ENCODE assay signal across 17 cellular contexts in genomic region chr12:124190301-124191023, GRCh38.
A peak's percentile ranks its signal among the peaks of the same experiment; 100 is the strongest.
DNase-seq lines count a peak whose midpoint lies in the region; ATAC-seq and TF ChIP-seq lines count a peak whose summit lies in the region.
"Had no signal": no experiment of that assay in that cellular context is flagged by ENCODE, and none has a peak within 500 bp of the region (broad histone marks: within the 10 kb centered on the region; RNA-seq: fewer than 3 reads in every experiment).

No MANE protein-coding gene starts in this region.

- no peak overlapping the region for H2AK5ac ChIP-seq in trophoblast cell (ENCODE audit: low read length)

- H2BK5ac ChIP-seq in trophoblast cell (ENCODE audit: low read depth, low read length, poor library complexity) = no peak overlapping the region

- peak; percentile 75 for DNase-seq in NCI-H82 (lab: John Stamatoyannopoulos, UW)
- peak; percentile 59 for DNase-seq in WERI-Rb-1
- no peak for DNase-seq in glutamatergic neuron
- peak; percentile 7 to 46 for DNase-seq in trophoblast cell
- DNase-seq in medulla oblongata (ENCODE audit: extremely low spot score) = no peak
- no peak for DNase-seq in activated CD8-positive, alpha-beta memory T cell treated with anti-CD3 and anti-CD28 coated beads for 24 hours
- DNase-seq: activated naive CD4-positive, alpha-beta T cell; adrenal gland; brain microvascular endothelial cell; gastrocnemius medialis; HCEC 1CT; NCI-H2081 treated with DMSO at 0.1 percent for 48 hours; stimulated activated CD4-positive, alpha-beta T cell treated with anti-CD3 and anti-CD28 coated beads, Interleukin-12 subunit alpha, Interleukin-12 subunit beta, amount 100 ng/mL, for 4 hours; stimulated activated CD4-positive, alpha-beta T cell treated with anti-CD3 and anti-CD28 coated beads, Interleukin-2, amount 100 ng/mL, for 48 hours; transverse colon had no signal

- peaks cover 10% of the 10 kb centered on the region for H3K27me3 Mint-ChIP-seq in glutamatergic neuron (ENCODE audit: unreplicated experiment)
- H3K27me3 Mint-ChIP-seq: activated CD4-positive, alpha-beta T cell treated with anti-CD3 and anti-CD28 coated beads, Interleukin-2, amount 10 ng/mL, durations not matched to agents 24 days and 14 days had no signal

- H2BK120ac ChIP-seq in trophoblast cell (ENCODE audit: insufficient read depth, low read length, poor library complexity) = no peak overlapping the region

- H3K23ac ChIP-seq in trophoblast cell (ENCODE audit: low read length) = no peak overlapping the region

- no peak overlapping the region for H3K14ac ChIP-seq in trophoblast cell (ENCODE audit: low read length)

- H4K8ac ChIP-seq in trophoblast cell (ENCODE audit: low read depth, low read length) = no peak overlapping the region

- peaks cover 5 to 16% of the 10 kb centered on the region in 2 experiments for H3K4me1 ChIP-seq in trophoblast cell (ENCODE audit: control insufficient read depth in 1 of 2, insufficient read depth in 2 of 2, low read length in 2 of 2)

- H3K27me3 ChIP-seq in WERI-Rb-1 (ENCODE audit: insufficient read depth, low read depth, severe bottlenecking) (no peaks in the 10 kb centered on the region), trophoblast cell (ENCODE audit: insufficient read depth, low read length) (no peaks in the 10 kb centered on the region)
- H3K27me3 ChIP-seq: adrenal gland, brain microvascular endothelial cell, gastrocnemius medialis, transverse colon had no signal

- H3K4me3 ChIP-seq in WERI-Rb-1 (ENCODE audit: low read depth, low read length) = no peak overlapping the region
- H3K4me3 ChIP-seq in trophoblast cell (ENCODE audit: low read depth, low read length) = no peak overlapping the region
- H3K4me3 ChIP-seq: adrenal gland, gastrocnemius medialis, transverse colon had no signal

- H3K27ac Mint-ChIP-seq in glutamatergic neuron (ENCODE audit: unreplicated experiment) = peak overlapping the region; percentile 99
- H3K27ac Mint-ChIP-seq: activated CD4-positive, alpha-beta T cell treated with anti-CD3 and anti-CD28 coated beads, Interleukin-2, amount 10 ng/mL, durations not matched to agents 24 days and 14 days had no signal

- H2AFZ ChIP-seq in trophoblast cell (ENCODE audit: insufficient read depth, low read length, poor library complexity) = no peak overlapping the region

- no peak overlapping the region for H3K9ac ChIP-seq in trophoblast cell (ENCODE audit: low read length)

- TF ChIP-seq CTCF in WERI-Rb-1 (IDR thresholded peaks at IDR 0.05; ENCODE audit: low read depth, low read length) (no peak), glutamatergic neuron (IDR thresholded peaks at IDR 0.05; ENCODE audit: partially characterized antibody, unreplicated experiment) (no peak)

- H3K4ac ChIP-seq in trophoblast cell (ENCODE audit: low read depth, low read length) = no peak overlapping the region

- no peaks in the 10 kb centered on the region for H3K79me2 ChIP-seq in trophoblast cell (ENCODE audit: control insufficient read depth, insufficient read depth, low read length, poor library complexity)

- peak overlapping the region; percentile 88 for H3K27ac ChIP-seq in WERI-Rb-1
- H3K27ac ChIP-seq in trophoblast cell (ENCODE audit: low read depth, low read length) = no peak overlapping the region
- H3K27ac ChIP-seq: adrenal gland, brain microvascular endothelial cell, gastrocnemius medialis, transverse colon had no signal

- H3K4me1 Mint-ChIP-seq in glutamatergic neuron (ENCODE audit: low read depth, unreplicated experiment) = peaks cover 53% of the 10 kb centered on the region

- H3K18ac ChIP-seq in trophoblast cell (ENCODE audit: low read length) = no peak overlapping the region

- H4K91ac ChIP-seq in trophoblast cell (ENCODE audit: low read depth, low read length) = no peak overlapping the region

- H4K12ac ChIP-seq in trophoblast cell (ENCODE audit: low read depth, low read length) = no peak overlapping the region

- no peaks in the 10 kb centered on the region for H3K79me1 ChIP-seq in trophoblast cell (ENCODE audit: low read length)

- H3K36me3 ChIP-seq in WERI-Rb-1 = no peaks in the 10 kb centered on the region
- no peaks in the 10 kb centered on the region for H3K36me3 ChIP-seq in trophoblast cell (ENCODE audit: control insufficient read depth in 1 of 2, insufficient read depth in 2 of 2, low read length in 2 of 2)
- H3K36me3 ChIP-seq: adrenal gland, brain microvascular endothelial cell, gastrocnemius medialis, transverse colon had no signal

- no peak overlapping the region for H3K4me2 ChIP-seq in trophoblast cell (ENCODE audit: low read length)

- WGBS in trophoblast cell (ENCODE audit: extremely low coverage, insufficient coverage, insufficient read length) = no CpG with 5 or more reads among the region's 14 CpGs

- H2BK12ac ChIP-seq in trophoblast cell (ENCODE audit: low read length) = no peak overlapping the region

- H3K36me3 Mint-ChIP-seq in glutamatergic neuron (ENCODE audit: unreplicated experiment) = peaks cover 11% of the 10 kb centered on the region

- peaks cover 13% of the 10 kb centered on the region for H3K9me3 ChIP-seq in WERI-Rb-1 (ENCODE audit: severe bottlenecking)
- peaks cover 5% of the 10 kb centered on the region for H3K9me3 ChIP-seq in trophoblast cell (ENCODE audit: insufficient read depth, low read depth, low read length)
- H3K9me3 ChIP-seq: adrenal gland, gastrocnemius medialis, transverse colon had no signal

- ATAC-seq in HG03097 (IDR thresholded peaks at IDR 0.05; ENCODE audit: low FRiP score, unreplicated experiment) = no peak
- ATAC-seq: gastrocnemius medialis had no signal

- H3K9me3 Mint-ChIP-seq in glutamatergic neuron (ENCODE audit: unreplicated experiment) = peaks cover 15% of the 10 kb centered on the region

- peak overlapping the region; percentile 81 for H3K4me3 Mint-ChIP-seq in glutamatergic neuron (ENCODE audit: unreplicated experiment)

Comparison
In these comparisons a context has a peak if more than half of its experiments do, and no peak if none do; other contexts are left out.
1. DNase-seq: peak in NCI-H82 (single experiment), WERI-Rb-1 (single experiment) and trophoblast cell (2 of 2); none in glutamatergic neuron (single experiment), medulla oblongata (single experiment) and activated CD8-positive, alpha-beta memory T cell treated with anti-CD3 and anti-CD28 coated beads for 24 hours (single experiment).